ENCODE assay signal across 7 cellular contexts in genomic region chr5:80740488-80740887, GRCh38.
A peak's percentile ranks its signal among the peaks of the same experiment; 100 is the strongest.
DNase-seq lines count a peak whose midpoint lies in the region; ATAC-seq and TF ChIP-seq lines count a peak whose summit lies in the region.
"Not testable (repeated sequence)": the region's sequence is repeated elsewhere in the genome, so short reads cannot be mapped to it uniquely, and the experiment has no call there.

No MANE protein-coding gene starts in this region.

- H4K20me1 ChIP-seq in GM23338 (replicated peaks; ENCODE audit: insufficient read depth) = not testable (repeated sequence)

- not testable (repeated sequence) for TF ChIP-seq CTCF in GM23338 (conservative IDR thresholded peaks at IDR 0.05; ENCODE audit: low read depth in 2 of 2)

- not testable (repeated sequence) for H2AFZ ChIP-seq in GM23338

- peaks cover 30% of the 10 kb centered on the region for H3K4me1 ChIP-seq in CD4-positive, CD25-positive, alpha-beta regulatory T cell (ENCODE audit: control insufficient read depth, insufficient read depth, low read length, poor library complexity, severe bottlenecking)
- not testable (repeated sequence) for H3K4me1 ChIP-seq in GM23338 (ENCODE audit: insufficient read depth)

- H3K27me3 ChIP-seq in CD4-positive, CD25-positive, alpha-beta regulatory T cell (ENCODE audit: control insufficient read depth, insufficient read depth, low read length); GM23338 (ENCODE audit: insufficient read depth): not testable (repeated sequence)

- not testable (repeated sequence) for H3K9me3 ChIP-seq in CD4-positive, CD25-positive, alpha-beta regulatory T cell (ENCODE audit: control insufficient read depth in 2 of 2, low read length in 2 of 2)

- peak overlapping the region in 2 of 3 donors; percentile 61 to 85 for H3K27ac Mint-ChIP-seq in CD4-positive, CD25-positive, alpha-beta regulatory T cell
- peak overlapping the region; percentile 69; the same call in 1 of the 2 replicates for H3K27ac Mint-ChIP-seq in GM23338
- H3K27ac Mint-ChIP-seq in T-cell = peak overlapping the region; percentile 90
- peak overlapping the region; percentile 80 for H3K27ac Mint-ChIP-seq in activated CD4-positive, alpha-beta T cell treated with anti-CD3 and anti-CD28 coated beads, Interleukin-2, amount 10 ng/mL, durations not matched to agents 7 days and 5 days
- peak overlapping the region; percentile 67 for H3K27ac Mint-ChIP-seq in activated T-helper 17 cell treated with anti-CD3 and anti-CD28 coated beads, Interleukin-2, amount 50 U/mL, for 72 hours
- peak overlapping the region; percentile 68 to 88 (median 85) for H3K27ac Mint-ChIP-seq in immature natural killer cell
- peak overlapping the region; percentile 55 to 56 for H3K27ac Mint-ChIP-seq in natural killer cell treated with Interleukin-12 subunit alpha and Interleukin-12 subunit beta and Interleukin-15 and Interleukin-18, amount 100 ng/mL, for 72 hours

- not testable (repeated sequence) for DNase-seq in CD4-positive, CD25-positive, alpha-beta regulatory T cell; GM23338 (ENCODE audit: low spot score); T-cell; activated CD4-positive, alpha-beta T cell treated with anti-CD3 and anti-CD28 coated beads, Interleukin-2, amount 10 ng/mL, durations not matched to agents 7 days and 5 days; immature natural killer cell; natural killer cell treated with Interleukin-12 subunit alpha and Interleukin-12 subunit beta and Interleukin-15 and Interleukin-18, amount 100 ng/mL, for 72 hours (ENCODE audit: low spot score)

- not testable (repeated sequence) for H3F3A ChIP-seq in GM23338 (replicated peaks; ENCODE audit: low read depth)

- H3K27me3 Mint-ChIP-seq in CD4-positive, CD25-positive, alpha-beta regulatory T cell; GM23338 (ENCODE audit: insufficient read depth, low read depth, poor library complexity); T-cell; activated CD4-positive, alpha-beta T cell treated with anti-CD3 and anti-CD28 coated beads, Interleukin-2, amount 10 ng/mL, durations not matched to agents 7 days and 5 days; activated T-helper 17 cell treated with anti-CD3 and anti-CD28 coated beads, Interleukin-2, amount 50 U/mL, for 72 hours; immature natural killer cell (ENCODE audit: low read depth in 3 of 3); natural killer cell treated with Interleukin-12 subunit alpha and Interleukin-12 subunit beta and Interleukin-15 and Interleukin-18, amount 100 ng/mL, for 72 hours: not testable (repeated sequence)

- not testable (repeated sequence) for H3K4me3 ChIP-seq in CD4-positive, CD25-positive, alpha-beta regulatory T cell (ENCODE audit: low read depth, low read length); GM23338

- ATAC-seq in CD4-positive, CD25-positive, alpha-beta regulatory T cell (ENCODE audit: low read depth in 2 of 2); GM23338; T-cell (replicated peaks in 1 of 4); activated T-helper 17 cell treated with anti-CD3 and anti-CD28 coated beads, Interleukin-2, amount 50 U/mL, for 72 hours (replicated peaks); natural killer cell treated with Interleukin-12 subunit alpha and Interleukin-12 subunit beta and Interleukin-15 and Interleukin-18, amount 100 ng/mL, for 72 hours: not testable (repeated sequence)

- H3K4me1 Mint-ChIP-seq in CD4-positive, CD25-positive, alpha-beta regulatory T cell = peaks cover 29 to 48% (median 42%) of the 10 kb centered on the region in 4 donors
- not testable (repeated sequence) for H3K4me1 Mint-ChIP-seq in GM23338
- H3K4me1 Mint-ChIP-seq in T-cell = peaks cover 10 to 65% (median 31%) of the 10 kb centered on the region in 3 donors
- peaks cover 28% of the 10 kb centered on the region for H3K4me1 Mint-ChIP-seq in activated CD4-positive, alpha-beta T cell treated with anti-CD3 and anti-CD28 coated beads, Interleukin-2, amount 10 ng/mL, durations not matched to agents 7 days and 5 days
- H3K4me1 Mint-ChIP-seq in activated T-helper 17 cell treated with anti-CD3 and anti-CD28 coated beads, Interleukin-2, amount 50 U/mL, for 72 hours = peaks cover 10% of the 10 kb centered on the region
- peaks cover 60 to 81% of the 10 kb centered on the region in 2 donors for H3K4me1 Mint-ChIP-seq in immature natural killer cell
- peaks cover 27 to 36% of the 10 kb centered on the region in 2 donors for H3K4me1 Mint-ChIP-seq in natural killer cell treated with Interleukin-12 subunit alpha and Interleukin-12 subunit beta and Interleukin-15 and Interleukin-18, amount 100 ng/mL, for 72 hours (ENCODE audit: low read depth in 2 of 2)

- H3K79me2 ChIP-seq in GM23338 (replicated peaks; ENCODE audit: insufficient read depth) = not testable (repeated sequence)

- not testable (repeated sequence) for H3K27ac ChIP-seq in CD4-positive, CD25-positive, alpha-beta regulatory T cell (ENCODE audit: insufficient read depth, low read length, poor library complexity, severe bottlenecking); GM23338 (ENCODE audit: low read depth)

- CTCF ChIA-PET in T-cell (lab: Charles Lee); activated CD4-positive, alpha-beta T cell treated with anti-CD3 and anti-CD28 coated beads, Interleukin-2, amount 10 ng/mL, durations not matched to agents 7 days and 5 days (lab: Charles Lee): not testable (repeated sequence)

- H3K36me3 ChIP-seq in CD4-positive, CD25-positive, alpha-beta regulatory T cell (ENCODE audit: control insufficient read depth, insufficient read depth, low read length); GM23338 (ENCODE audit: insufficient read depth): not testable (repeated sequence)

- H3K36me3 Mint-ChIP-seq in CD4-positive, CD25-positive, alpha-beta regulatory T cell = peaks cover 37% of the 10 kb centered on the region
- H3K36me3 Mint-ChIP-seq in GM23338 (ENCODE audit: low read depth) (peaks cover 30% of the 10 kb centered on the region; the same call in 2 of the 3 replicates), T-cell (peaks cover 69% of the 10 kb centered on the region), immature natural killer cell (peaks cover 7 to 26% (median 24%) of the 10 kb centered on the region in 3 donors)
- peaks cover 55% of the 10 kb centered on the region for H3K36me3 Mint-ChIP-seq in activated CD4-positive, alpha-beta T cell treated with anti-CD3 and anti-CD28 coated beads, Interleukin-2, amount 10 ng/mL, durations not matched to agents 7 days and 5 days (ENCODE audit: low read depth)
- peaks cover 39% of the 10 kb centered on the region for H3K36me3 Mint-ChIP-seq in activated T-helper 17 cell treated with anti-CD3 and anti-CD28 coated beads, Interleukin-2, amount 50 U/mL, for 72 hours (ENCODE audit: low read depth)
- peaks cover 15% of the 10 kb centered on the region for H3K36me3 Mint-ChIP-seq in natural killer cell treated with Interleukin-12 subunit alpha and Interleukin-12 subunit beta and Interleukin-15 and Interleukin-18, amount 100 ng/mL, for 72 hours

- POLR2A ChIA-PET in T-cell (lab: Charles Lee) = interaction anchor here in 1 of 2 donors (0.7 kb wide), 1 partner anchor 24 kb away, joined by 3 read pairs; no protein-coding TSS in a partner anchor
- POLR2A ChIA-PET in activated CD4-positive, alpha-beta T cell treated with anti-CD3 and anti-CD28 coated beads, Interleukin-2, amount 10 ng/mL, durations not matched to agents 7 days and 5 days (lab: Charles Lee) = not testable (repeated sequence)

- not testable (repeated sequence) for H3K4me2 ChIP-seq in GM23338

- peak overlapping the region in 3 of 4 donors; percentile 21 to 71 (median 36) for H3K4me3 Mint-ChIP-seq in CD4-positive, CD25-positive, alpha-beta regulatory T cell
- not testable (repeated sequence) for H3K4me3 Mint-ChIP-seq in GM23338; T-cell; activated CD4-positive, alpha-beta T cell treated with anti-CD3 and anti-CD28 coated beads, Interleukin-2, amount 10 ng/mL, durations not matched to agents 7 days and 5 days; activated T-helper 17 cell treated with anti-CD3 and anti-CD28 coated beads, Interleukin-2, amount 50 U/mL, for 72 hours; natural killer cell treated with Interleukin-12 subunit alpha and Interleukin-12 subunit beta and Interleukin-15 and Interleukin-18, amount 100 ng/mL, for 72 hours
- peak overlapping the region in 4 of 5 donors; percentile 16 to 83 (median 44) for H3K4me3 Mint-ChIP-seq in immature natural killer cell

- not testable (repeated sequence) for H3K9me3 Mint-ChIP-seq in CD4-positive, CD25-positive, alpha-beta regulatory T cell; GM23338; T-cell; activated CD4-positive, alpha-beta T cell treated with anti-CD3 and anti-CD28 coated beads, Interleukin-2, amount 10 ng/mL, durations not matched to agents 7 days and 5 days; activated T-helper 17 cell treated with anti-CD3 and anti-CD28 coated beads, Interleukin-2, amount 50 U/mL, for 72 hours; immature natural killer cell; natural killer cell treated with Interleukin-12 subunit alpha and Interleukin-12 subunit beta and Interleukin-15 and Interleukin-18, amount 100 ng/mL, for 72 hours

- H3K9me2 ChIP-seq in GM23338 (ENCODE audit: insufficient read depth) = not testable (repeated sequence)
